In genomic region chr9:117763314-117763713, GRCh38 we compare ENCODE assay signal across 15 cellular contexts. TPM values are rescaled to one million over a fixed set of nuclear protein-coding genes. Genes with fewer than 3 reads are reported as not detected.
A peak's percentile ranks its signal among the peaks of the same experiment; 100 is the strongest.
DNase-seq lines count a peak whose midpoint lies in the region; ATAC-seq and TF ChIP-seq lines count a peak whose summit lies in the region.
"Had no signal": no experiment of that assay in that cellular context is flagged by ENCODE, and none has a peak within 500 bp of the region (broad histone marks: within the 10 kb centered on the region; RNA-seq: fewer than 3 reads in every experiment).

No MANE protein-coding gene starts in this region.

- peak; percentile 63 for DNase-seq in MCF 10A (ENCODE audit: unreplicated experiment)
- no peak for DNase-seq in breast epithelium (ENCODE audit: low spot score in 2 of 2)
- DNase-seq in SW 1271 (lab: John Stamatoyannopoulos, UW), result peak; percentile 6 to 14
- DNase-seq in glomerular visceral epithelial cell (ENCODE audit: extremely low spot score), result peak; percentile 20
- no peak for DNase-seq in immature natural killer cell
- no peak for DNase-seq in DMS79 (lab: John Stamatoyannopoulos, UW)
- DNase-seq in activated T-cell treated with anti-CD3 and anti-CD28 coated beads for 4 hours, result no peak
- DNase-seq: IMR-90; naive B cell; NCI-H2081; stimulated activated naive B cell treated with anti-CD40 and anti-IgM and Interleukin-4, amounts not matched to agents 10 μg/mL and 1 μg/mL and 100 μg/mL, for 72 hours had no signal

- no peak overlapping the region for H3K27ac ChIP-seq in breast epithelium
- H3K27ac ChIP-seq: coronary artery had no signal

- intact Hi-C loops in MCF 10A (cut with micrococcal nuclease), result no loop called here
- intact Hi-C loops in breast epithelium (cut with DNase I; ENCODE audit: low total_unique reads), result no loop called here

- no peaks in the 10 kb centered on the region for H3K4me1 ChIP-seq in breast epithelium

- H3K4me1 Mint-ChIP-seq in MCF 10A (ENCODE audit: insufficient read depth, unreplicated experiment), result no peaks in the 10 kb centered on the region
- no peaks in the 10 kb centered on the region for H3K4me1 Mint-ChIP-seq in stimulated activated memory B cell treated with anti-CD40 and anti-IgM and Interleukin-4, amounts not matched to agents 10 μg/mL and 1 μg/mL and 100 μg/mL, for 72 hours
- H3K4me1 Mint-ChIP-seq in immature natural killer cell, result no peaks in the 10 kb centered on the region
- H3K4me1 Mint-ChIP-seq: B cell; naive B cell; stimulated activated naive B cell treated with anti-CD40 and anti-IgM and Interleukin-4, amounts not matched to agents 10 μg/mL and 1 μg/mL and 100 μg/mL, for 72 hours had no signal

- CTCF ChIA-PET in MCF 10A (lab: Yijun Ruan, JAX), result interaction anchor here (1.0 kb wide), 1 partner anchor 235 kb away, joined by 3 read pairs; no protein-coding TSS in a partner anchor

- TF ChIP-seq POLR2A in breast epithelium (IDR thresholded peaks at IDR 0.05), result no peak

- no peak for TF ChIP-seq CTCF in MCF 10A (IDR thresholded peaks at IDR 0.05; ENCODE audit: unreplicated experiment)
- TF ChIP-seq CTCF in breast epithelium (IDR thresholded peaks at IDR 0.05), result no peak

- peak; percentile 36 for ATAC-seq in stimulated activated memory B cell treated with anti-CD40 and anti-IgM and Interleukin-4, amounts not matched to agents 10 μg/mL and 1 μg/mL and 100 μg/mL, for 72 hours
- ATAC-seq: Panc1; stimulated activated naive B cell treated with anti-CD40 and anti-IgM and Interleukin-4, amounts not matched to agents 10 μg/mL and 1 μg/mL and 100 μg/mL, for 72 hours had no signal

- POLR2A ChIA-PET in MCF 10A (lab: Yijun Ruan, JAX), result interaction anchor here (0.5 kb wide), 1 partner anchor 183 kb away, joined by 3 read pairs; no protein-coding TSS in a partner anchor

- H3K4me3 Mint-ChIP-seq in MCF 10A (ENCODE audit: unreplicated experiment) (no peak overlapping the region), immature natural killer cell (no peak overlapping the region)
- no peak overlapping the region for H3K4me3 Mint-ChIP-seq in stimulated activated memory B cell treated with anti-CD40 and anti-IgM and Interleukin-4, amounts not matched to agents 10 μg/mL and 1 μg/mL and 100 μg/mL, for 72 hours
- H3K4me3 Mint-ChIP-seq: B cell; naive B cell; stimulated activated naive B cell treated with anti-CD40 and anti-IgM and Interleukin-4, amounts not matched to agents 10 μg/mL and 1 μg/mL and 100 μg/mL, for 72 hours had no signal

- no peaks in the 10 kb centered on the region for H3K27me3 ChIP-seq in breast epithelium

- H3K27me3 Mint-ChIP-seq in MCF 10A (ENCODE audit: insufficient read depth, unreplicated experiment) (no peaks in the 10 kb centered on the region), immature natural killer cell (ENCODE audit: low read depth in 3 of 3) (peaks cover 0 to 5% (median 3%) of the 10 kb centered on the region in 3 donors)
- peaks cover 23% of the 10 kb centered on the region for H3K27me3 Mint-ChIP-seq in stimulated activated memory B cell treated with anti-CD40 and anti-IgM and Interleukin-4, amounts not matched to agents 10 μg/mL and 1 μg/mL and 100 μg/mL, for 72 hours

- H3K36me3 Mint-ChIP-seq in MCF 10A (ENCODE audit: insufficient read depth, unreplicated experiment) (no peaks in the 10 kb centered on the region), immature natural killer cell (no peaks in the 10 kb centered on the region)
- H3K36me3 Mint-ChIP-seq in stimulated activated memory B cell treated with anti-CD40 and anti-IgM and Interleukin-4, amounts not matched to agents 10 μg/mL and 1 μg/mL and 100 μg/mL, for 72 hours, result no peaks in the 10 kb centered on the region
- H3K36me3 Mint-ChIP-seq: naive B cell; stimulated activated naive B cell treated with anti-CD40 and anti-IgM and Interleukin-4, amounts not matched to agents 10 μg/mL and 1 μg/mL and 100 μg/mL, for 72 hours had no signal

- no TSS peak for BruUV-seq in MCF 10A (replicated peaks; lab: Mats Ljungman, UMichigan)

- H3K36me3 ChIP-seq in breast epithelium, result no peaks in the 10 kb centered on the region

- H3K9me3 Mint-ChIP-seq in MCF 10A (ENCODE audit: unreplicated experiment) (peaks cover 35% of the 10 kb centered on the region), immature natural killer cell (no peaks in the 10 kb centered on the region)
- H3K9me3 Mint-ChIP-seq in stimulated activated memory B cell treated with anti-CD40 and anti-IgM and Interleukin-4, amounts not matched to agents 10 μg/mL and 1 μg/mL and 100 μg/mL, for 72 hours, result no peaks in the 10 kb centered on the region
- H3K9me3 Mint-ChIP-seq: naive B cell; stimulated activated naive B cell treated with anti-CD40 and anti-IgM and Interleukin-4, amounts not matched to agents 10 μg/mL and 1 μg/mL and 100 μg/mL, for 72 hours had no signal

- H3K27ac Mint-ChIP-seq in MCF 10A (ENCODE audit: low read depth, unreplicated experiment) (no peak overlapping the region), immature natural killer cell (no peak overlapping the region)
- no peak overlapping the region for H3K27ac Mint-ChIP-seq in stimulated activated memory B cell treated with anti-CD40 and anti-IgM and Interleukin-4, amounts not matched to agents 10 μg/mL and 1 μg/mL and 100 μg/mL, for 72 hours
- H3K27ac Mint-ChIP-seq: B cell; stimulated activated naive B cell treated with anti-CD40 and anti-IgM and Interleukin-4, amounts not matched to agents 10 μg/mL and 1 μg/mL and 100 μg/mL, for 72 hours had no signal

- no peak overlapping the region for H3K4me3 ChIP-seq in breast epithelium
- H3K4me3 ChIP-seq: coronary artery had no signal

- H3K9me3 ChIP-seq in breast epithelium, result no peaks in the 10 kb centered on the region

RNA-seq across cellular contexts. Expression of gene TLR4, which starts 59.1 kb away (rescaled TPM):
- total RNA-seq in MCF 10A (2022) (not detected in 2 replicates), breast epithelium (10 to 100 TPM; 23.0 to 71.2 (median 31.1) TPM)
- 1 to 10 TPM in 1 of 3 donors, under 1 TPM in 2; 0.15 to 1.4 (median 0.62) TPM for polyA plus RNA-seq in immature natural killer cell
- polyA plus RNA-seq: IMR-90 had no signal

Comparison
In these comparisons a context has a peak if more than half of its experiments do, and no peak if none do; other contexts are left out.
1. DNase-seq: peak in MCF 10A (single experiment), SW 1271 (2 of 2) and glomerular visceral epithelial cell (single experiment); none in breast epithelium (0 of 2), immature natural killer cell (0 of 3), DMS79 (single experiment) and activated T-cell treated with anti-CD3 and anti-CD28 coated beads for 4 hours (single experiment).
2. RNA of gene TLR4, which starts 59.1 kb away (total RNA-seq): 23.0 to 71.2 TPM in breast epithelium; not detected in MCF 10A; every median in the first group is over 10 times any median in the second.